In the genomic region with DNA sequence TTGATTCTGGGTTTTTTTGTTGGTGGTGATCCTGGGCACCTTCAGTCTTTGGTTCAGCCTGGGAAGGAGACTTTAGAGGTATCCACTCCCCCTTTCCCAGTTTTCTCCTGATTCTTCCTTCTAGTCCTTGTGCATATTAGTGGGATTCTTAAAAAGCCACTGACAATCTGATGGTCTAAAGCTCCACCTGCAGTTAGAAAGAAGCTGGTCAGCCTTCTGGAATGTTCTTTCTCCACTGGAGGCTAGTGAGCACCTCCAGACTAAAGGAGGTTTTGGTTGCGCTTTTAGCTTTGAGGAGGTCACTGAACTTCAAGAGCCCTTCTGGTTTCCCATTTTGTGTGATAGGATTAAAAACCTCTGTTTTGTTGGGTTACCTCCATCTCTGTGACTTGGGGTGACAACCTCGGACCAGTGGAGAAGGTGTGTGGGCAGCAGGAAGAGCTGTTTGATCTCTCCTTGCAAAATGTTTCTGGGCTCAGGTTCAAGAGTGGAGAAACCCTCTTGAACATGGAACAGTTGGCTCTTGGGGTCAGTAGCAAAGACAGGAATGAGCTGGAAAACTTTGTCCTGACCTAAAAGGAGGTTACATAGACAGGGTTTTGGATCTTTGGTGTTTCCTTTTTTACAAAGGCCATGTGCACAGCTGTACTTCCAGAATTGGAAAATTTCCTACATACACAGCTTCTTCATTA, we compare ENCODE assay signal across 16 cellular contexts. TPM values are rescaled to one million over a fixed set of nuclear protein-coding genes. Genes with fewer than 3 reads are reported as not detected.
A peak's percentile ranks its signal among the peaks of the same experiment; 100 is the strongest.
DNase-seq lines count a peak whose midpoint lies in the region; ATAC-seq and TF ChIP-seq lines count a peak whose summit lies in the region.
"Had no signal": no experiment of that assay in that cellular context is flagged by ENCODE, and none has a peak within 500 bp of the region (broad histone marks: within the 10 kb centered on the region; RNA-seq: fewer than 3 reads in every experiment).

No MANE protein-coding gene starts in this region.

- no peak for DNase-seq in GM13977 (ENCODE audit: low spot score)
- no peak for DNase-seq in OCI-LY7 (ENCODE audit: low spot score)
- DNase-seq in fibroblast of lung (ENCODE audit: low read depth in 2 of 2) = peak; percentile 33 to 36
- DNase-seq in osteocyte (ENCODE audit: extremely low spot score, unreplicated experiment) = no peak
- DNase-seq in AML-193 (lab: John Stamatoyannopoulos, UW) = no peak
- DNase-seq in NCI-H2081 (lab: John Stamatoyannopoulos, UW) = no peak
- DNase-seq in UCSD-AML1 (lab: John Stamatoyannopoulos, UW; ENCODE audit: unreplicated experiment) = no peak
- DNase-seq: effector CD4-positive, alpha-beta T cell; HCEC 1CT; hypothalamus; KG1; midbrain; sigmoid colon; substantia nigra; T1000 had no signal

- H3K9me3 Mint-ChIP-seq in osteocyte (ENCODE audit: unreplicated experiment) = no peaks in the 10 kb centered on the region

- peak; percentile 27 for TF ChIP-seq CTCF in GM13977 (IDR thresholded peaks at IDR 0.05; ENCODE audit: extremely low read depth, insufficient read depth, missing control alignments)
- peak; percentile 40; the same call in 1 of the 2 replicates for TF ChIP-seq CTCF in OCI-LY7 (conservative IDR thresholded peaks at IDR 0.05; ENCODE audit: low read length)
- TF ChIP-seq CTCF in fibroblast of lung (conservative IDR thresholded peaks at IDR 0.05 in 1 of 2, IDR thresholded peaks at IDR 0.05 in 1 of 2; ENCODE audit: low read depth in 1 of 2, low read length in 2 of 2) = peak in 1 of 2 donors; percentile 19
- TF ChIP-seq CTCF in osteocyte (IDR thresholded peaks at IDR 0.05) = peak; percentile 36

- in situ Hi-C loops in GM13977 (cut with MboI; ENCODE audit: low pct_unique_long_range_greater_than_20kb, low sequenced_read_pairs, unreplicated experiment) = no loop called here

- H3K9me3 ChIP-seq in OCI-LY7 (ENCODE audit: low read length) (no peaks in the 10 kb centered on the region), fibroblast of lung (ENCODE audit: control insufficient read depth, insufficient read depth, low read depth, low read length) (no peaks in the 10 kb centered on the region)
- H3K9me3 ChIP-seq: sigmoid colon had no signal

- H3K36me3 ChIP-seq in OCI-LY7 (ENCODE audit: insufficient read depth, low read length) (no peaks in the 10 kb centered on the region), fibroblast of lung (ENCODE audit: control insufficient read depth, insufficient read depth, low read length) (no peaks in the 10 kb centered on the region)
- H3K36me3 ChIP-seq: sigmoid colon had no signal

- H3K27ac Mint-ChIP-seq in osteocyte (ENCODE audit: unreplicated experiment) = no peak overlapping the region

- no peak for ATAC-seq in HG02973 (IDR thresholded peaks at IDR 0.05; ENCODE audit: unreplicated experiment)

- H3K4me3 ChIP-seq in OCI-LY7 (ENCODE audit: low read depth, low read length, poor library complexity, severe bottlenecking) (no peak overlapping the region), fibroblast of lung (replicated peaks in 1 of 4; ENCODE audit: control extremely low read depth in 1 of 4, insufficient read depth in 1 of 4, low read depth in 3 of 4, low read length in 4 of 4) (no peak overlapping the region)
- H3K4me3 ChIP-seq: sigmoid colon had no signal

- no TSS peak for BruUV-seq in OCI-LY7 (replicated peaks; lab: Mats Ljungman, UMichigan)

- no peaks in the 10 kb centered on the region for H3K27me3 ChIP-seq in fibroblast of lung (ENCODE audit: control insufficient read depth, insufficient read depth, low read length)
- H3K27me3 ChIP-seq: sigmoid colon had no signal

- peaks cover 39% of the 10 kb centered on the region for H3K4me1 Mint-ChIP-seq in osteocyte (ENCODE audit: unreplicated experiment)

- H3K9me2 ChIP-seq in OCI-LY7 (ENCODE audit: insufficient read depth, low read length) = no peaks in the 10 kb centered on the region

- H3K4me3 Mint-ChIP-seq in osteocyte (ENCODE audit: unreplicated experiment) = no peak overlapping the region

- H3K27me3 Mint-ChIP-seq in osteocyte (ENCODE audit: unreplicated experiment) = no peaks in the 10 kb centered on the region

- POLR2A ChIA-PET in OCI-LY7 (lab: Charles Lee) = interaction anchor here (0.6 to 0.7 kb wide), 6 partner anchors 21 to 1336 kb away, joined by 3 to 6 read pairs (median 4); no protein-coding TSS in a partner anchor

- H3K79me2 ChIP-seq in OCI-LY7 (ENCODE audit: insufficient read depth, low read depth, low read length) = peaks cover 38% of the 10 kb centered on the region; the same call in 1 of the 2 replicates
- peaks cover 36% of the 10 kb centered on the region for H3K79me2 ChIP-seq in fibroblast of lung (ENCODE audit: control insufficient read depth, insufficient read depth, low read length)

- H2AFZ ChIP-seq in OCI-LY7 (ENCODE audit: low read length) = no peak overlapping the region
- H2AFZ ChIP-seq in fibroblast of lung (ENCODE audit: low read length) = no peak overlapping the region

- H3K4me2 ChIP-seq in OCI-LY7 (ENCODE audit: low read length) = no peak overlapping the region
- H3K4me2 ChIP-seq in fibroblast of lung (ENCODE audit: extremely low read depth, insufficient read depth, low read length) = no peak overlapping the region

- intact Hi-C loops in OCI-LY7 (cut with micrococcal nuclease; ENCODE audit: unreplicated experiment) = no loop called here

- no peak overlapping the region for H3K27ac ChIP-seq in OCI-LY7 (ENCODE audit: low read depth, low read length, poor library complexity, severe bottlenecking)
- H3K27ac ChIP-seq in fibroblast of lung (ENCODE audit: insufficient read depth, low read length) = no peak overlapping the region
- H3K27ac ChIP-seq: sigmoid colon had no signal

- H3K36me3 Mint-ChIP-seq in osteocyte (ENCODE audit: unreplicated experiment) = no peaks in the 10 kb centered on the region

- H3K9ac ChIP-seq in fibroblast of lung (ENCODE audit: insufficient read depth, low read length) = no peak overlapping the region

- CTCF ChIA-PET in OCI-LY7 (lab: Charles Lee; ENCODE audit: unreplicated experiment) = interaction anchor here (0.8 kb wide), 1 partner anchor 9 kb away, joined by 4 read pairs; no protein-coding TSS in a partner anchor

- H3K4me1 ChIP-seq in OCI-LY7 (ENCODE audit: insufficient read depth, low read length, poor library complexity, severe bottlenecking) (peaks cover 13% of the 10 kb centered on the region), fibroblast of lung (ENCODE audit: control insufficient read depth, extremely low read depth, insufficient read depth, low read length) (peaks cover under 1% of the 10 kb centered on the region)

- H4K20me1 ChIP-seq in OCI-LY7 (ENCODE audit: insufficient read depth, low read length) (0 out of 2 replicates have a peak, but pooled peaks cover 10% of the 10 kb centered on the region), fibroblast of lung (ENCODE audit: control insufficient read depth, extremely low read depth, insufficient read depth, low read length) (no peaks in the 10 kb centered on the region)

RNA-seq across cellular contexts. Expression of a gene that starts 29.0 kb away (rescaled TPM):
- total RNA-seq in OCI-LY7 (2014; rRNA removed; shearing (Covaris generic)) = 18.4 and 19.0 TPM in 2 replicates
- total RNA-seq in OCI-LY7 (2022) (19.5 and 21.0 TPM in 2 replicates), fibroblast of lung (3.9 and 5.0 TPM in 2 replicates), osteocyte (12.2 and 12.5 TPM in 2 replicates)
- polyA plus RNA-seq in fibroblast of lung = 5.6 and 8.2 TPM in 2 replicates
- polyA plus RNA-seq in fibroblast of lung (2012) = 4.5 and 7.0 TPM in 2 replicates
- 5.5 and 5.6 TPM in 2 replicates for polyA minus RNA-seq in fibroblast of lung (ENCODE audit: low replicate concordance)

Comparison
In these comparisons a context has a peak if more than half of its experiments do, and no peak if none do; other contexts are left out.
1. DNase-seq: peak in fibroblast of lung (2 of 2); none in GM13977 (single experiment), OCI-LY7 (single experiment), osteocyte (single experiment), AML-193 (0 of 2), NCI-H2081 (0 of 2) and UCSD-AML1 (single experiment).